In the genomic region with DNA sequence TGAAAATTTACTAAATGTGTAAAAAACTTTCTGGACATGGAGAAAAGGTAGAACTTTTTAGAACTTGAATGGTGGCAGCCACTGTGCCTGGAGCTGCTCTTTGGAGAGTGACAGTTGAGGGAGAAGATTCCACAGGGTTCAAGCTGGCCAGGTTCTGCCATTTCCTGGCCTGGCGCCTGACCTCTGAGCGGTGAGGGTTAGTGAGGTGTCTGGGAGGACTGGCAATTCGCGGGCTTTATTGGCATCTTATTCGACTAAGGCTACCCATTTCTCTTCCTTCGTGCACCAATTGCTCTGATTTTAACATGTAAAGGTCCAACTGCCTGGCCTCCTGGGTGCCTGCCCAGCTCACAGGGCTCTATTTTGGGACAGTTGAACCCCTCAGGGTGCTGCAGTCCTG, we compare ENCODE assay signal across 11 cellular contexts. TPM values are rescaled to one million over a fixed set of nuclear protein-coding genes. Genes with fewer than 3 reads are reported as not detected.
A peak's percentile ranks its signal among the peaks of the same experiment; 100 is the strongest.
DNase-seq lines count a peak whose midpoint lies in the region; ATAC-seq and TF ChIP-seq lines count a peak whose summit lies in the region.
"Had no signal": no experiment of that assay in that cellular context is flagged by ENCODE, and none has a peak within 500 bp of the region (broad histone marks: within the 10 kb centered on the region; RNA-seq: fewer than 3 reads in every experiment).

No MANE protein-coding gene starts in this region.

- H3K4me1 Mint-ChIP-seq in endothelial cell (ENCODE audit: unreplicated experiment): peaks cover 78% of the 10 kb centered on the region
- H3K4me1 Mint-ChIP-seq in nephron: peaks cover 80% of the 10 kb centered on the region
- peaks cover 50% of the 10 kb centered on the region for H3K4me1 Mint-ChIP-seq in CD14-positive monocyte

- no peaks in the 10 kb centered on the region for H3K27me3 ChIP-seq in left ventricle myocardium inferior (ENCODE audit: low read depth)

- intact Hi-C loops in left ventricle myocardium inferior (cut with micrococcal nuclease): loop anchor here (10.0 kb wide), 1 partner anchor 190 kb away; no protein-coding TSS in a partner anchor
- intact Hi-C loops in Right ventricle myocardium inferior (cut with DNase I): no loop called here
- intact Hi-C loops in CD14-positive monocyte (cut with micrococcal nuclease): no loop called here

- peak overlapping the region; percentile 70 for H3K4me3 ChIP-seq in left ventricle myocardium inferior

- H3K27me3 Mint-ChIP-seq in endothelial cell (ENCODE audit: unreplicated experiment) (peaks cover 11% of the 10 kb centered on the region), nephron (ENCODE audit: low read depth) (peaks cover 22% of the 10 kb centered on the region), CD14-positive monocyte (ENCODE audit: low read depth in 3 of 3) (peaks cover 16 to 21% (median 20%) of the 10 kb centered on the region in 3 donors)

- H3K27ac ChIP-seq in left ventricle myocardium inferior (replicated peaks): peak overlapping the region; percentile 16

- ATAC-seq in Right ventricle myocardium inferior (no peak), HG03045 (IDR thresholded peaks at IDR 0.05; ENCODE audit: unreplicated experiment) (no peak), HG02884 (IDR thresholded peaks at IDR 0.05; ENCODE audit: unreplicated experiment) (no peak), GM18861 (IDR thresholded peaks at IDR 0.05; ENCODE audit: unreplicated experiment) (no peak)
- ATAC-seq: stimulated activated naive CD8-positive, alpha-beta T cell treated with anti-CD3 and anti-CD28 coated beads, Interleukin-15, Interleukin-2, amounts not matched to agents 100 U/mL and 50 U/mL, for 24 hours had no signal

- TF ChIP-seq CTCF in left ventricle myocardium inferior (IDR thresholded peaks at IDR 0.05; ENCODE audit: borderline replicate concordance) (no peak), endothelial cell (IDR thresholded peaks at IDR 0.05; ENCODE audit: unreplicated experiment) (no peak), nephron (IDR thresholded peaks at IDR 0.05; ENCODE audit: unreplicated experiment in 3 of 3) (no peak), CD14-positive monocyte (IDR thresholded peaks at IDR 0.05) (no peak)

- no peak for DNase-seq in left ventricle myocardium inferior
- no peak for DNase-seq in Right ventricle myocardium inferior (ENCODE audit: missing footprints)
- DNase-seq in endothelial cell (ENCODE audit: low spot score): no peak
- no peak for DNase-seq in CD14-positive monocyte (ENCODE audit: low spot score)
- DNase-seq: ACHN; DMS79; stimulated activated naive CD8-positive, alpha-beta T cell treated with anti-CD3 and anti-CD28 coated beads, Interleukin-15, Interleukin-2, amounts not matched to agents 100 U/mL and 50 U/mL, for 24 hours had no signal

- H3K36me3 Mint-ChIP-seq in endothelial cell (ENCODE audit: low read depth, unreplicated experiment) (peaks cover 27% of the 10 kb centered on the region), nephron (ENCODE audit: low read depth) (peaks cover 32% of the 10 kb centered on the region), CD14-positive monocyte (peaks cover 23 to 34% of the 10 kb centered on the region in 2 donors)

- H3K4me1 ChIP-seq in left ventricle myocardium inferior: peaks cover 85% of the 10 kb centered on the region

- H3K4me3 Mint-ChIP-seq in endothelial cell (ENCODE audit: unreplicated experiment) (peak overlapping the region; percentile 98), nephron (peak overlapping the region; percentile 96 to 100 (median 97)), CD14-positive monocyte (peak overlapping the region in 1 of 2 donors; percentile 55)

- H3K9me3 Mint-ChIP-seq in endothelial cell (ENCODE audit: unreplicated experiment): no peaks in the 10 kb centered on the region
- no peaks in the 10 kb centered on the region for H3K9me3 Mint-ChIP-seq in nephron
- H3K9me3 Mint-ChIP-seq in CD14-positive monocyte: no peaks in the 10 kb centered on the region

- H3K27ac Mint-ChIP-seq in endothelial cell (ENCODE audit: unreplicated experiment) (no peak overlapping the region), nephron (peak overlapping the region; percentile 65 to 87 (median 75)), CD14-positive monocyte (no peak overlapping the region)

- no peaks in the 10 kb centered on the region for H3K36me3 ChIP-seq in left ventricle myocardium inferior

- H3K9me3 ChIP-seq in left ventricle myocardium inferior (replicated peaks): no peaks in the 10 kb centered on the region

RNA-seq across cellular contexts. Expression of a gene that starts 2.4 kb away (rescaled TPM):
- 0.69 TPM for total RNA-seq in left ventricle myocardium inferior
- 0.73 TPM for total RNA-seq in Right ventricle myocardium inferior
- total RNA-seq in endothelial cell (ENCODE audit: unreplicated experiment): 26.4 TPM
- polyA plus RNA-seq in CD14-positive monocyte: 1 to 10 TPM; 2.4 to 2.6 TPM

RNA-seq across cellular contexts. Expression of a gene that starts 49.0 kb away (rescaled TPM):
- total RNA-seq in left ventricle myocardium inferior (50.8 TPM), Right ventricle myocardium inferior (47.6 TPM), endothelial cell (ENCODE audit: unreplicated experiment) (46.8 TPM)
- polyA plus RNA-seq in CD14-positive monocyte: 100 to 1,000 TPM; 146 to 164 TPM

Comparison
In these comparisons a context has a peak if more than half of its experiments do, and no peak if none do; other contexts are left out.
1. H3K27ac Mint-ChIP-seq: peak in nephron (3 of 3); none in endothelial cell (single experiment) and CD14-positive monocyte (0 of 7).
2. RNA of a gene that starts 2.4 kb away (total RNA-seq): 26.4 TPM in endothelial cell (single experiment); 0.73 TPM in Right ventricle myocardium inferior (single experiment) and 0.69 TPM in left ventricle myocardium inferior (single experiment); every median in the first group is over 10 times any median in the second.